In the genomic region with DNA sequence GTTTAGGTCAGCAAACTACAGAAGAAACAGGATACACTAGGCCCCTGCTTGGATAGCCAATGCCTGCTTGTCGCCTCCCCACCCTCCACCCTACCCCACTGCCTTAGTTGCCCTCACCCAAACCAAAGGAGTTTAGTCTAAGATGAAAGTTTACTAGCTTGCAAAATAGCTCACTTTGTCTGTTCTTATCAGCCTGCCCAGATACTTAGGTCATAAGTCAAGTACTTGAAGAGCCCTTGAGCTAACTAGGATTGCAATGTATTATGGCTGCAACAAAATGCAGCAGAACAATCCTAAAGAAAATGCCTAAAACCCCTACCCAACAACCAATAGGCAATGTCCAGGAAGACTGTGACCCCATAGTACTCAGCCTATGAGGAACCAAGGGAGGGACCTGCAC, we compare ENCODE assay signal across 24 cellular contexts.
"Had no signal": no experiment of that assay in that cellular context is flagged by ENCODE, and none has a peak within 500 bp of the region (broad histone marks: within the 10 kb centered on the region; RNA-seq: fewer than 3 reads in every experiment).

No MANE protein-coding gene starts in this region.

- H3K36me3 ChIP-seq: ascending aorta, SJSA1 had no signal

- H3K27me3 ChIP-seq: ascending aorta, body of pancreas, SJSA1 had no signal

- H3K27ac ChIP-seq: ascending aorta, body of pancreas, SJSA1 had no signal

- H3K4me1 ChIP-seq: ascending aorta, SJSA1 had no signal

- DNase-seq: activated CD4-positive, alpha-beta T cell treated with anti-CD3 and anti-CD28 coated beads for 48 hours; activated CD4-positive, alpha-beta T cell treated with anti-CD3 and anti-CD28 coated beads, Interleukin-2, amount 50 U/mL, for 4 hours; activated CD4-positive, CD25-positive, alpha-beta regulatory T cell treated with anti-CD3 and anti-CD28 coated beads, Interleukin-2, amount 50 U/mL, for 72 hours; activated CD8-positive, alpha-beta memory T cell treated with anti-CD3 and anti-CD28 coated beads, Interleukin-2, amount 50 U/mL, for 48 hours; activated CD8-positive, alpha-beta T cell treated with anti-CD3 and anti-CD28 coated beads, Interleukin-2, amount 10 ng/mL, durations not matched to agents 7 days and 5 days; activated naive CD4-positive, alpha-beta T cell; activated T-cell treated with anti-CD3 and anti-CD28 coated beads, Interleukin-2, amount 50 U/mL, for 1 hour; amniotic stem cell; body of pancreas; Kasumi-1; NCI-H1048; NCI-H146; NCI-H1930; NCI-H226; NCI-H526 treated with DMSO at 0.1 percent for 48 hours; NCI-H82; RPMI8226; SHP77; SW 1271 had no signal

- H3K4me3 ChIP-seq: ascending aorta, body of pancreas, SJSA1 had no signal

- H3K9me3 ChIP-seq: ascending aorta, body of pancreas, SJSA1 had no signal

- ATAC-seq: activated CD8-positive, alpha-beta T cell treated with anti-CD3 and anti-CD28 coated beads, Interleukin-2, amount 10 ng/mL, durations not matched to agents 7 days and 5 days; body of pancreas; Panc1; SK-N-SH treated with all-trans-retinoic acid at 6 μM for 48 hours; WTC11 had no signal
